ENCODE assay signal across 19 cellular contexts in genomic region chr11:3735827-3736226, GRCh38.
DNase-seq lines count a peak whose midpoint lies in the region; ATAC-seq lines count a peak whose summit lies in the region.
"Had no signal": no experiment of that assay in that cellular context is flagged by ENCODE, and none has a peak within 500 bp of the region (broad histone marks: within the 10 kb centered on the region; RNA-seq: fewer than 3 reads in every experiment).

No MANE protein-coding gene starts in this region.

- H3K27ac Mint-ChIP-seq in activated naive CD4-positive, alpha-beta T cell treated with anti-CD3 and anti-CD28 coated beads, Interleukin-2, amount 50 U/mL, for 72 hours = peak overlapping the region; percentile 16 to 20
- H3K27ac Mint-ChIP-seq: brain had no signal

- DNase-seq in activated naive CD4-positive, alpha-beta T cell treated with anti-CD3 and anti-CD28 coated beads, Interleukin-2, amount 50 U/mL, for 72 hours (ENCODE audit: low spot score in 2 of 2) = no peak
- no peak for DNase-seq in activated naive CD4-positive, alpha-beta T cell (lab: John Stamatoyannopoulos, UW)
- DNase-seq in RPMI7951 (ENCODE audit: low read depth) = peak; percentile 55
- peak; percentile 8 for DNase-seq in fibroblast of gingiva (ENCODE audit: low read depth)
- DNase-seq in renal cortical epithelial cell (ENCODE audit: low read depth) = peak; percentile 29
- DNase-seq in DMS 273 treated with DMSO at 0.1 percent for 48 hours (lab: John Stamatoyannopoulos, UW) = no peak
- DNase-seq: activated naive CD4-positive, alpha-beta T cell treated with anti-CD3 and anti-CD28 coated beads, Interleukin-2, amount 50 U/mL, for 16 hours; activated T-cell treated with anti-CD3 and anti-CD28 coated beads, Interleukin-2, amount 50 U/mL, for 48 hours; cortex of kidney; DND-41; hippocampal formation; NCI-H146; NCI-H526 treated with DMSO at 0.1 percent for 48 hours; T1000; upper lobe of left lung had no signal

- no peak for ATAC-seq in activated naive CD4-positive, alpha-beta T cell treated with anti-CD3 and anti-CD28 coated beads, Interleukin-2, amount 50 U/mL, for 72 hours
- no peak for ATAC-seq in HG02642 (IDR thresholded peaks at IDR 0.05; ENCODE audit: poor library complexity, unreplicated experiment)
- no peak for ATAC-seq in HG03439 (IDR thresholded peaks at IDR 0.05; ENCODE audit: unreplicated experiment)

- no peaks in the 10 kb centered on the region for H3K9me3 Mint-ChIP-seq in activated naive CD4-positive, alpha-beta T cell treated with anti-CD3 and anti-CD28 coated beads, Interleukin-2, amount 50 U/mL, for 72 hours
- H3K9me3 Mint-ChIP-seq: brain, neural crest cell had no signal

- H3K36me3 Mint-ChIP-seq in activated naive CD4-positive, alpha-beta T cell treated with anti-CD3 and anti-CD28 coated beads, Interleukin-2, amount 50 U/mL, for 72 hours = peaks cover 0 to 24% of the 10 kb centered on the region in 2 donors

Comparison
In these comparisons a context has a peak if more than half of its experiments do, and no peak if none do; other contexts are left out.
1. DNase-seq: peak in RPMI7951 (single experiment), fibroblast of gingiva (single experiment) and renal cortical epithelial cell (single experiment); none in activated naive CD4-positive, alpha-beta T cell treated with anti-CD3 and anti-CD28 coated beads, Interleukin-2, amount 50 U/mL, for 72 hours (0 of 2), activated naive CD4-positive, alpha-beta T cell (0 of 4) and DMS 273 treated with DMSO at 0.1 percent for 48 hours (single experiment).